Comparison of ENCODE assay signal across 30 cellular contexts in the genomic region with DNA sequence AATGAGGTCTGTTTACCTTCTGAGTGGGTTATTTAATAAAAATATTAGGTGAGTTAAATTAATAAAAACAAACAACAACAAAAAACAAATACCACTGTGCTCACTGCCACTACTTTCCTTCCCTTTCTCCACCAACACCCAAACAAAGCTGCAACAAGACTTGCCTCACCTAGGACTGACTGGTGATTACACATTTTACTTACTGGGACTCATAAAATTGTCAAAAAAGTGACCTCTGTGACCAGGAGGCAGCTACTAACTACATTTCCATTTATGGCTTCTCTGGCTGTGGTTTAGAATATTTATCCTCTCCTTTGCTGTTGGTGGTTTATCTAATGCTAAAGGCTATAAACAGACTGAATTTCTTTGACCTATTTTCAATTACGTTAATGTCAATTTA. TPM values are rescaled to one million over a fixed set of nuclear protein-coding genes. Genes with fewer than 3 reads are reported as not detected.
DNase-seq lines count a peak whose midpoint lies in the region; ATAC-seq and TF ChIP-seq lines count a peak whose summit lies in the region.
"Had no signal": no experiment of that assay in that cellular context is flagged by ENCODE, and none has a peak within 500 bp of the region (broad histone marks: within the 10 kb centered on the region; RNA-seq: fewer than 3 reads in every experiment).

No MANE protein-coding gene starts in this region.

- H3K9me1 ChIP-seq in IMR-90 (ENCODE audit: insufficient read depth, low read length), result peaks cover 20% of the 10 kb centered on the region

- peak overlapping the region; percentile 89; the same call in 1 of the 2 replicates for H3K4ac ChIP-seq in IMR-90 (ENCODE audit: low read depth, low read length)

- no peak overlapping the region for H3K4me2 ChIP-seq in IMR-90 (ENCODE audit: low read depth, low read length)

- H2BK15ac ChIP-seq in IMR-90 (ENCODE audit: low read depth, low read length), result peak overlapping the region; percentile 40; the same call in 2 of the 3 replicates

- dilution Hi-C loops in IMR-90 (cut with HindIII; ENCODE audit: low sequenced_read_pairs, unreplicated experiment), result no loop called here

- H3K27me3 Mint-ChIP-seq in CD14-positive monocyte (ENCODE audit: low read depth in 3 of 3), result peaks cover 0 to 4% (median 2%) of the 10 kb centered on the region in 3 donors
- no peaks in the 10 kb centered on the region for H3K27me3 Mint-ChIP-seq in activated CD4-positive, alpha-beta memory T cell treated with anti-CD3 and anti-CD28 coated beads for 36 hours

- H3K36me3 Mint-ChIP-seq in CD14-positive monocyte, result no peaks in the 10 kb centered on the region
- no peaks in the 10 kb centered on the region for H3K36me3 Mint-ChIP-seq in activated CD4-positive, alpha-beta memory T cell treated with anti-CD3 and anti-CD28 coated beads for 36 hours
- H3K36me3 Mint-ChIP-seq: activated naive CD4-positive, alpha-beta T cell treated with anti-CD3 and anti-CD28 coated beads, Interleukin-2, amount 50 U/mL, for 72 hours; CD8-positive, alpha-beta T cell had no signal

- H3K14ac ChIP-seq in IMR-90 (replicated peaks; ENCODE audit: low read depth, low read length), result peak overlapping the region; percentile 73

- no peak overlapping the region for H3K4me3 Mint-ChIP-seq in CD14-positive monocyte
- no peak overlapping the region for H3K4me3 Mint-ChIP-seq in activated CD4-positive, alpha-beta memory T cell treated with anti-CD3 and anti-CD28 coated beads for 36 hours
- H3K4me3 Mint-ChIP-seq: CD8-positive, alpha-beta T cell; endodermal cell; H9 had no signal

- in situ Hi-C loops in IMR-90 (cut with MboI; ENCODE audit: low sequenced_read_pairs), result no loop called here

- H3K36me3 ChIP-seq in heart right ventricle (peaks cover 0 to 20% (median 0%) of the 10 kb centered on the region in 9 donors), heart left ventricle (peaks cover 0 to 20% (median 0%) of the 10 kb centered on the region in 9 donors), IMR-90 (ENCODE audit: control insufficient read depth, insufficient read depth, low read length) (peaks cover 26% of the 10 kb centered on the region), thoracic aorta (peaks cover 9% of the 10 kb centered on the region)
- H3K36me3 ChIP-seq: esophagus muscularis mucosa, ovary, SJCRH30, WERI-Rb-1 had no signal

- H4K91ac ChIP-seq in IMR-90 (ENCODE audit: insufficient read depth, low read depth, low read length), result peak overlapping the region; percentile 64; the same call in 1 of the 2 replicates

- H3K27ac ChIP-seq in heart right ventricle (peak overlapping the region in 8 of 10 donors; percentile 5 to 82 (median 42)), heart left ventricle (peak overlapping the region in 5 of 12 donors; percentile 21 to 53 (median 34)), IMR-90 (ENCODE audit: insufficient read depth, low read length) (peak overlapping the region; percentile 42; the same call in 1 of the 2 replicates), coronary artery (peak overlapping the region; percentile 65 to 83), thoracic aorta (peak overlapping the region; percentile 95 to 96)
- H3K27ac ChIP-seq: esophagus muscularis mucosa, SJCRH30, WERI-Rb-1 had no signal

- no peak for ATAC-seq in heart right ventricle
- ATAC-seq in heart left ventricle, result no peak
- ATAC-seq in IMR-90 (ENCODE audit: low read depth), result no peak
- ATAC-seq in thoracic aorta (ENCODE audit: insufficient number of reproducible peaks, low FRiP score, low read depth), result no peak
- ATAC-seq: activated naive CD4-positive, alpha-beta T cell treated with anti-CD3 and anti-CD28 coated beads, Interleukin-2, amount 50 U/mL, for 72 hours; CD8-positive, alpha-beta T cell had no signal

- H3K23ac ChIP-seq in IMR-90 (ENCODE audit: low read depth, low read length), result peak overlapping the region; percentile 69

- POLR2A ChIA-PET in IMR-90 (lab: Charles Lee; ENCODE audit: unreplicated experiment), result no interaction called here
- POLR2A ChIA-PET in activated CD4-positive, alpha-beta memory T cell treated with anti-CD3 and anti-CD28 coated beads for 36 hours (lab: Charles Lee), result no interaction called here

- peak overlapping the region; percentile 75 for H2BK20ac ChIP-seq in IMR-90 (ENCODE audit: low read depth, low read length)

- peak overlapping the region; percentile 91; the same call in 1 of the 2 replicates for H4K5ac ChIP-seq in IMR-90 (ENCODE audit: low read depth, low read length)

- H3K4me1 ChIP-seq in heart right ventricle (peaks cover 0 to 74% (median 28%) of the 10 kb centered on the region in 9 donors), heart left ventricle (peaks cover 0 to 59% (median 13%) of the 10 kb centered on the region in 12 donors), IMR-90 (ENCODE audit: control insufficient read depth, insufficient read depth, low read length) (peaks cover 32% of the 10 kb centered on the region), thoracic aorta (ENCODE audit: control insufficient read depth in 1 of 2, low read depth in 2 of 2) (peaks cover 63 to 87% of the 10 kb centered on the region in 2 donors)
- H3K4me1 ChIP-seq: SJCRH30 had no signal

- WGBS in heart right ventricle, 2 donors, result 70 to 91% methylated on average over 1 of the region's 1 CpG
- WGBS in heart left ventricle, 4 donors, result 74 to 91% (median 81%) methylated on average over 1 of the region's 1 CpG
- no CpG with 5 or more reads among the region's 1 CpG for WGBS in IMR-90 (ENCODE audit: extremely low coverage in 2 of 2, insufficient read length in 1 of 2), 2 experiments

- intact Hi-C loops in heart right ventricle (cut with DNase I), result no loop called here
- intact Hi-C loops in heart left ventricle (cut with DNase I), result loop anchor here in 1 of 10 donors (10.0 kb wide), 1 partner anchor 79 kb away; no protein-coding TSS in a partner anchor
- intact Hi-C loops in IMR-90 (cut with micrococcal nuclease), result loop anchor here (2.0 kb wide), 1 partner anchor 21 kb away; no protein-coding TSS in a partner anchor
- intact Hi-C loops in CD14-positive monocyte (cut with micrococcal nuclease), result no loop called here
- intact Hi-C loops in activated CD4-positive, alpha-beta memory T cell treated with anti-CD3 and anti-CD28 coated beads for 36 hours (cut with micrococcal nuclease), result no loop called here

- H3K4me1 Mint-ChIP-seq in CD14-positive monocyte, result peaks cover 22% of the 10 kb centered on the region
- H3K4me1 Mint-ChIP-seq in activated CD4-positive, alpha-beta memory T cell treated with anti-CD3 and anti-CD28 coated beads for 36 hours (ENCODE audit: low read depth), result no peaks in the 10 kb centered on the region

- H4K8ac ChIP-seq in IMR-90 (ENCODE audit: low read depth in 2 of 2, low read length in 2 of 2), result peak overlapping the region; percentile 31 to 75

- no peak overlapping the region for H3K9ac ChIP-seq in IMR-90 (ENCODE audit: low read depth, low read length)

- peaks cover 6 to 23% of the 10 kb centered on the region in 2 experiments; a peak in 3 of 4 replicates for H3K79me1 ChIP-seq in IMR-90 (ENCODE audit: low read depth in 1 of 2, low read length in 2 of 2)

- 0 out of 2 replicates have a peak overlapping the region, but pooled peaks have one; percentile 39 for H3K56ac ChIP-seq in IMR-90 (ENCODE audit: extremely low read depth, insufficient read depth, low read length)

- H3K18ac ChIP-seq in IMR-90 (ENCODE audit: low read depth, low read length), result peak overlapping the region; percentile 83; the same call in 1 of the 2 replicates

- H2BK5ac ChIP-seq in IMR-90 (ENCODE audit: low read depth, low read length, poor library complexity, severe bottlenecking), result peak overlapping the region; percentile 97

- no peak overlapping the region for H2AK9ac ChIP-seq in IMR-90 (replicated peaks; ENCODE audit: low read depth, low read length, poor library complexity)

- BruUV-seq in IMR-90 (replicated peaks; lab: Mats Ljungman, UMichigan), result no TSS peak

- TF ChIP-seq RAD21 in IMR-90 (IDR thresholded peaks at IDR 0.05; ENCODE audit: low read length), result no peak

- peak overlapping the region; percentile 36; the same call in 1 of the 2 replicates for H2AK5ac ChIP-seq in IMR-90 (ENCODE audit: low read depth, low read length)

- peaks cover 0 to 2% (median 0%) of the 10 kb centered on the region in 7 donors for H3K9me3 Mint-ChIP-seq in CD14-positive monocyte
- H3K9me3 Mint-ChIP-seq in activated CD4-positive, alpha-beta memory T cell treated with anti-CD3 and anti-CD28 coated beads for 36 hours, result no peaks in the 10 kb centered on the region
- H3K9me3 Mint-ChIP-seq: activated naive CD4-positive, alpha-beta T cell treated with anti-CD3 and anti-CD28 coated beads, Interleukin-2, amount 50 U/mL, for 72 hours; CD8-positive, alpha-beta T cell; endodermal cell; H9 had no signal

- no peaks in the 10 kb centered on the region for H4K20me1 ChIP-seq in IMR-90 (ENCODE audit: insufficient read depth, low read length)

- H3K27ac Mint-ChIP-seq in CD14-positive monocyte, result no peak overlapping the region
- no peak overlapping the region for H3K27ac Mint-ChIP-seq in activated CD4-positive, alpha-beta memory T cell treated with anti-CD3 and anti-CD28 coated beads for 36 hours
- H3K27ac Mint-ChIP-seq: activated naive CD4-positive, alpha-beta T cell treated with anti-CD3 and anti-CD28 coated beads, Interleukin-2, amount 50 U/mL, for 72 hours; CD8-positive, alpha-beta T cell; endodermal cell; H9 had no signal

- CTCF ChIA-PET in IMR-90 (lab: Yijun Ruan, JAX), result interaction anchor here (1.1 kb wide), 1 partner anchor 113 kb away, joined by 3 read pairs; no protein-coding TSS in a partner anchor
- CTCF ChIA-PET in activated CD4-positive, alpha-beta memory T cell treated with anti-CD3 and anti-CD28 coated beads for 36 hours (lab: Charles Lee), result no interaction called here

- H3K9me3 ChIP-seq in heart right ventricle (no peaks in the 10 kb centered on the region), heart left ventricle (no peaks in the 10 kb centered on the region), IMR-90 (ENCODE audit: control insufficient read depth, insufficient read depth, low read length) (no peaks in the 10 kb centered on the region), thoracic aorta (no peaks in the 10 kb centered on the region)
- H3K9me3 ChIP-seq: esophagus muscularis mucosa, ovary, SJCRH30, vagina had no signal

- TF ChIP-seq POLR2A in heart left ventricle (IDR thresholded peaks at IDR 0.05) (no peak), IMR-90 (IDR thresholded peaks at IDR 0.05; ENCODE audit: low read depth, low read length) (no peak)

- TF ChIP-seq CTCF in heart right ventricle (IDR thresholded peaks at IDR 0.05), result no peak
- no peak for TF ChIP-seq CTCF in heart left ventricle (IDR thresholded peaks at IDR 0.05)
- no peak for TF ChIP-seq CTCF in IMR-90 (conservative IDR thresholded peaks at IDR 0.05; ENCODE audit: low read depth, low read length)
- TF ChIP-seq CTCF in coronary artery (IDR thresholded peaks at IDR 0.05), result no peak
- TF ChIP-seq CTCF in thoracic aorta (IDR thresholded peaks at IDR 0.05), result no peak
- no peak for TF ChIP-seq CTCF in CD14-positive monocyte (IDR thresholded peaks at IDR 0.05)

- no peak overlapping the region for H2AFZ ChIP-seq in IMR-90 (replicated peaks; ENCODE audit: low read length, poor library complexity)

- DNase-seq in heart right ventricle, result no peak
- no peak for DNase-seq in heart left ventricle
- DNase-seq in IMR-90, result no peak
- no peak for DNase-seq in coronary artery (ENCODE audit: low spot score)
- DNase-seq in thoracic aorta (ENCODE audit: low spot score), result no peak
- no peak for DNase-seq in CD14-positive monocyte (ENCODE audit: low spot score)
- no peak for DNase-seq in SIG-M5 (lab: John Stamatoyannopoulos, UW)
- DNase-seq in activated CD4-positive, alpha-beta memory T cell treated with anti-CD3 and anti-CD28 coated beads for 36 hours, result no peak
- DNase-seq: activated CD4-positive, alpha-beta T cell treated with anti-CD3 and anti-CD28 coated beads for 4 hours; activated CD8-positive, alpha-beta memory T cell treated with anti-CD3 and anti-CD28 coated beads for 24 hours; activated effector memory CD4-positive, alpha-beta T cell treated with Interleukin-2 at 50 U/mL for 16 hours; AML-193; CD8-positive, alpha-beta T cell; cortex of kidney; endodermal cell; H9; hippocampal formation; NCI-H1436 treated with DMSO at 0.1 percent for 48 hours; NCI-H2081 treated with DMSO at 0.1 percent for 48 hours; NCI-H345; NCI-H774; SJCRH30; stimulated activated naive CD4-positive, alpha-beta T cell treated with Interleukin-2 at 50 U/mL for 16 hours; T1000; WERI-Rb-1 had no signal

- peak overlapping the region; percentile 71 for H2BK120ac ChIP-seq in IMR-90 (ENCODE audit: low read depth, low read length)

- no peak overlapping the region for H3K4me3 ChIP-seq in heart right ventricle
- H3K4me3 ChIP-seq in heart left ventricle, result no peak overlapping the region
- H3K4me3 ChIP-seq in IMR-90 (ENCODE audit: insufficient read depth, low read depth, low read length), result no peak overlapping the region
- H3K4me3 ChIP-seq in coronary artery, result no peak overlapping the region
- H3K4me3 ChIP-seq in thoracic aorta, result no peak overlapping the region
- H3K4me3 ChIP-seq: esophagus muscularis mucosa, ovary, SJCRH30, skin epidermis, vagina had no signal

- no peaks in the 10 kb centered on the region for H3K27me3 ChIP-seq in heart right ventricle
- no peaks in the 10 kb centered on the region for H3K27me3 ChIP-seq in heart left ventricle
- H3K27me3 ChIP-seq in IMR-90 (ENCODE audit: control insufficient read depth, insufficient read depth, low read length), result no peaks in the 10 kb centered on the region
- H3K27me3 ChIP-seq in thoracic aorta (replicated peaks; ENCODE audit: insufficient read depth), result no peaks in the 10 kb centered on the region
- H3K27me3 ChIP-seq: esophagus muscularis mucosa, ovary, SJCRH30, vagina had no signal

RNA-seq across cellular contexts. Expression of a gene that starts 39.8 kb away (rescaled TPM):
- total RNA-seq in heart right ventricle (100 to 1,000 TPM in 1 of 10 donors, 10 to 100 TPM in 9; 18.6 to 157 (median 32.5) TPM), heart left ventricle (100 to 1,000 TPM in 2 of 9 donors, 10 to 100 TPM in 7; 25.0 to 201 (median 34.4) TPM), IMR-90 (2012; rRNA removed) (164 and 214 TPM in 2 replicates), thoracic aorta (1,000 to 10,000 TPM; 1,782 to 2,754 TPM)
- polyA plus RNA-seq in heart right ventricle (10 to 100 TPM; 15.7 to 46.9 TPM), heart left ventricle (10 to 100 TPM; 11.3 to 36.5 TPM), IMR-90 (2012; rRNA removed) (198 and 219 TPM in 2 replicates), CD14-positive monocyte (not detected)
- 314 and 322 TPM in 2 replicates for polyA plus RNA-seq in IMR-90 (2012; cell fraction: cytosol; rRNA removed)
- polyA plus RNA-seq in IMR-90 (2012; cell fraction: nucleus; rRNA removed; ENCODE audit: low replicate concordance), result 132 and 323 TPM in 2 replicates
- not detected for total RNA-seq in activated CD4-positive, alpha-beta memory T cell treated with anti-CD3 and anti-CD28 coated beads for 36 hours
- total RNA-seq: activated naive CD4-positive, alpha-beta T cell treated with anti-CD3 and anti-CD28 coated beads, Interleukin-2, amount 50 U/mL, for 72 hours; CD8-positive, alpha-beta T cell had no signal

Comparison
In these comparisons a context has a peak if more than half of its experiments do, and no peak if none do; other contexts are left out.
1. RNA of a gene that starts 39.8 kb away (total RNA-seq): 1,782 to 2,754 TPM in thoracic aorta, 164 to 214 TPM in IMR-90, 18.6 to 157 TPM in heart right ventricle and 25.0 to 201 TPM in heart left ventricle; not detected in activated CD4-positive, alpha-beta memory T cell treated with anti-CD3 and anti-CD28 coated beads for 36 hours; every median in the first group is over 10 times any median in the second.